Comparison of ENCODE assay signal across 8 cellular contexts in the genomic region with DNA sequence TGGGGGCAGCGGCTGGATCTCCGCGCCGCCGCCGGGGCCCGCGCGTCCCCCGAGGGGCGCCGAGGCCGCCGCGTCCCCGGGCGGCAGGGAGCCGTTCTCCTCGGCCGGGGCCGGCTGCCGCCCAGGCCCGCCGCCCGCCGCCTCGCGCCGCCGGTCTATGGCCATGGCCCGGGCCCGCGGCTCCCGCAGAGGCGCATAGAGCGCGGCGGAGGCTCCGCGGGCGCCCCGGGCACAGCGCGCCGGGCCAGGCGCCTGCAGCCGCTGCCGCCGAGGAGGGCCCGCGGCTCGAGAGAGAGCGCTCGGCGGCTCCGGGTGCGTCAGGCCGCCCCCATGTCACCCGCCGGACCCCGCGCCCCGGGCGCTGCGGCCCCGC. TPM values are rescaled to one million over a fixed set of nuclear protein-coding genes. Genes with fewer than 3 reads are reported as not detected.
DNase-seq lines count a peak whose midpoint lies in the region; ATAC-seq and TF ChIP-seq lines count a peak whose summit lies in the region.

No MANE protein-coding gene starts in this region.

- TF ChIP-seq CTCF in Caco-2 (IDR thresholded peaks at IDR 0.05; ENCODE audit: insufficient read depth in 1 of 2, low read depth in 1 of 2, low read length in 1 of 2, severe bottlenecking in 1 of 2, unreplicated experiment in 1 of 2) (no peak), ascending aorta (IDR thresholded peaks at IDR 0.05) (no peak)

- H3K4me3 ChIP-seq in Caco-2 (ENCODE audit: low read depth, low read length) (peak overlapping the region; percentile 87), ascending aorta (peak overlapping the region; percentile 74 to 79)

- CTCF ChIA-PET in Caco-2 (lab: Charles Lee) = interaction anchor here (0.6 to 1.5 kb wide), 19 partner anchors 12 to 208 kb away, joined by 3 to 8 read pairs (median 3); no protein-coding TSS in a partner anchor

- H3K27me3 Mint-ChIP-seq in Caco-2 (ENCODE audit: insufficient read depth, unreplicated experiment) = no peaks in the 10 kb centered on the region

- POLR2A ChIA-PET in Caco-2 (lab: Charles Lee) = interaction anchor here (0.5 kb wide), 1 partner anchor 9 kb away, joined by 3 read pairs; no protein-coding TSS in a partner anchor

- no peak overlapping the region for H3K27ac Mint-ChIP-seq in Caco-2 (ENCODE audit: unreplicated experiment)

- H3K36me3 ChIP-seq in Caco-2 (ENCODE audit: control insufficient read depth, insufficient read depth, low read length) = no peaks in the 10 kb centered on the region
- H3K36me3 ChIP-seq in ascending aorta = no peaks in the 10 kb centered on the region

- H3K4me1 ChIP-seq in Caco-2 = peaks cover 10% of the 10 kb centered on the region; the same call in 1 of the 2 replicates
- H3K4me1 ChIP-seq in ascending aorta = peaks cover 5 to 8% of the 10 kb centered on the region in 2 donors

- ATAC-seq in GM21619 (IDR thresholded peaks at IDR 0.05; ENCODE audit: unreplicated experiment) = peak; percentile 16

- peaks cover 9% of the 10 kb centered on the region for H3K4me1 Mint-ChIP-seq in Caco-2 (ENCODE audit: low read depth, unreplicated experiment)

- no peak overlapping the region for H3K4me3 Mint-ChIP-seq in Caco-2 (ENCODE audit: unreplicated experiment)

- H3K27me3 ChIP-seq in Caco-2 (replicated peaks; ENCODE audit: control insufficient read depth, insufficient read depth, low read length) (no peaks in the 10 kb centered on the region), ascending aorta (no peaks in the 10 kb centered on the region)

- intact Hi-C loops in Caco-2 (cut with micrococcal nuclease; ENCODE audit: unreplicated experiment) (loop anchor here (5.0 kb wide), 3 partner anchors 46 to 276 kb away; no protein-coding TSS in a partner anchor), ascending aorta (cut with DNase I) (loop anchor here (5.0 to 10.0 kb wide), 3 partner anchors 174 to 528 kb away; no protein-coding TSS in a partner anchor)

- H3K9me3 ChIP-seq in Caco-2 (no peaks in the 10 kb centered on the region), ascending aorta (no peaks in the 10 kb centered on the region)

- H3K27ac ChIP-seq in ascending aorta = no peak overlapping the region

- H3K9me3 Mint-ChIP-seq in Caco-2 (ENCODE audit: unreplicated experiment) = no peaks in the 10 kb centered on the region

- DNase-seq in Caco-2 (no peak), ascending aorta (ENCODE audit: low spot score in 2 of 2) (no peak), mesenteric fat pad (ENCODE audit: low spot score) (peak; percentile 11), A172 (ENCODE audit: low spot score) (no peak), NCI-H446 (lab: John Stamatoyannopoulos, UW) (no peak), mucosa of gallbladder (ENCODE audit: low spot score) (no peak), UCSD-AML1 (lab: John Stamatoyannopoulos, UW; ENCODE audit: unreplicated experiment) (no peak)

- no TSS peak for BruUV-seq in Caco-2 (replicated peaks; lab: Mats Ljungman, UMichigan)

- H3K36me3 Mint-ChIP-seq in Caco-2 (ENCODE audit: insufficient read depth, unreplicated experiment) = no peaks in the 10 kb centered on the region

RNA-seq across cellular contexts. Expression of gene SLC22A23, which starts 0.5 kb away (rescaled TPM):
- total RNA-seq in Caco-2 (2022) (44.9 and 45.5 TPM in 2 replicates), ascending aorta (42.0 TPM), mesenteric fat pad (23.8 TPM), mucosa of gallbladder (46.0 TPM)
- total RNA-seq in A172 (2014; rRNA removed; shearing (Covaris generic)) = 6.5 and 8.2 TPM in 2 replicates
